In the genomic region with DNA sequence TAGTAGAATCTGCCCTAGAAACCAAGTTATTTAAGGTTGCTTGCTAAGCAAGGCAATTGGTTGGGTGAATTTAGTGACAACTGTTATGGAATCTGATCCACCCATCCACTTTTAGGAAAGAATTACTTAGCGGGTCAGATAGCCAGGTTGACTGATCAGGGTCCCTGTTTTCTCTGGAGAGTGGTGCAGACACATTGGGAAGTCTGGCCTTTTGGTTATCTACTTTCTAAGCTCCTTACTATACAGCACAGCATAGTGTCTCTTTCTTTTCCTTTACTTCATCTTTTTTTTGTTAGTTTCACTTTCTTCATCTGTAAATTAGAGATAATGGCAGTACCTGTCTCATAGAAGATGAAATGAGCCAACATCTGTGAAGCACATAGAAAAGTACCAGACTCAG, we compare ENCODE assay signal across 10 cellular contexts. TPM values are rescaled to one million over a fixed set of nuclear protein-coding genes. Genes with fewer than 3 reads are reported as not detected.
A peak's percentile ranks its signal among the peaks of the same experiment; 100 is the strongest.
DNase-seq lines count a peak whose midpoint lies in the region; ATAC-seq, FAIRE-seq and TF ChIP-seq lines count a peak whose summit lies in the region.
"Had no signal": no experiment of that assay in that cellular context is flagged by ENCODE, and none has a peak within 500 bp of the region (broad histone marks: within the 10 kb centered on the region; RNA-seq: fewer than 3 reads in every experiment).

No MANE protein-coding gene starts in this region.

- ATAC-seq in lung (ENCODE audit: insufficient read depth, low FRiP score) (no peak), GM19467 (IDR thresholded peaks at IDR 0.05; ENCODE audit: unreplicated experiment) (no peak)

- H3K36me3 ChIP-seq in astrocyte (ENCODE audit: insufficient read depth, low read length) (no peaks in the 10 kb centered on the region), lung (ENCODE audit: control insufficient read depth in 2 of 2, insufficient read depth in 2 of 2, low read length in 2 of 2) (peaks cover 6 to 7% of the 10 kb centered on the region in 2 donors), tibial artery (peaks cover 0 to 23% (median 6%) of the 10 kb centered on the region in 3 donors), WERI-Rb-1 (no peaks in the 10 kb centered on the region; the same call in 1 of the 2 replicates)

- no peak for DNase-seq in activated CD4-positive, alpha-beta memory T cell treated with anti-CD3 and anti-CD28 coated beads for 36 hours
- no peak for DNase-seq in activated CD4-positive, alpha-beta memory T cell treated with anti-CD3 and anti-CD28 coated beads, Interleukin-2, amount 10 ng/mL, durations not matched to agents 7 days and 5 days
- peak; percentile 25 for DNase-seq in astrocyte (ENCODE audit: low read depth)
- DNase-seq in lung (ENCODE audit: low spot score) = no peak
- DNase-seq in tibial artery = no peak
- DNase-seq in RPMI8226 = no peak
- DNase-seq in WERI-Rb-1 = no peak
- DNase-seq: glutamatergic neuron, SW 1271 had no signal

- H3K4me2 ChIP-seq in astrocyte (ENCODE audit: low read length) = peak overlapping the region; percentile 74

- intact Hi-C loops in activated CD4-positive, alpha-beta memory T cell treated with anti-CD3 and anti-CD28 coated beads for 36 hours (cut with micrococcal nuclease) = loop anchor here (10.0 kb wide), 1 partner anchor 695 kb away; no protein-coding TSS in a partner anchor
- intact Hi-C loops in tibial artery (cut with DNase I; ENCODE audit: low total_unique reads) = no loop called here

- TF ChIP-seq CTCF in astrocyte (IDR thresholded peaks at IDR 0.05; ENCODE audit: insufficient read depth, low read depth, low read length) = no peak
- TF ChIP-seq CTCF in lung (IDR thresholded peaks at IDR 0.05; ENCODE audit: control extremely low read depth, extremely low read depth) = no peak
- no peak for TF ChIP-seq CTCF in tibial artery (IDR thresholded peaks at IDR 0.05)
- no peak for TF ChIP-seq CTCF in WERI-Rb-1 (IDR thresholded peaks at IDR 0.05; ENCODE audit: low read depth, low read length)

- CTCF ChIA-PET in activated CD4-positive, alpha-beta memory T cell treated with anti-CD3 and anti-CD28 coated beads for 36 hours (lab: Charles Lee) = interaction anchor here (1.1 kb wide), 2 partner anchors 60 kb away, joined by 3 to 4 read pairs; no protein-coding TSS in a partner anchor
- CTCF ChIA-PET in activated CD4-positive, alpha-beta memory T cell treated with anti-CD3 and anti-CD28 coated beads, Interleukin-2, amount 10 ng/mL, durations not matched to agents 7 days and 5 days (lab: Charles Lee) = interaction anchor here (1.1 kb wide), 1 partner anchor 14 kb away, joined by 3 read pairs; no protein-coding TSS in a partner anchor

- no peaks in the 10 kb centered on the region for H4K20me1 ChIP-seq in astrocyte (ENCODE audit: insufficient read depth, low read length)

- H3K4me1 ChIP-seq in astrocyte (ENCODE audit: insufficient read depth, low read length) = peaks cover 24% of the 10 kb centered on the region
- peaks cover 3 to 30% of the 10 kb centered on the region in 2 donors for H3K4me1 ChIP-seq in lung (ENCODE audit: control insufficient read depth in 2 of 2, insufficient read depth in 2 of 2, low read length in 2 of 2)
- peaks cover 0 to 22% (median 11%) of the 10 kb centered on the region in 4 donors for H3K4me1 ChIP-seq in tibial artery

- peaks cover 64% of the 10 kb centered on the region for H3K4me1 Mint-ChIP-seq in activated CD4-positive, alpha-beta memory T cell treated with anti-CD3 and anti-CD28 coated beads for 36 hours (ENCODE audit: low read depth)
- H3K4me1 Mint-ChIP-seq in activated CD4-positive, alpha-beta memory T cell treated with anti-CD3 and anti-CD28 coated beads, Interleukin-2, amount 10 ng/mL, durations not matched to agents 7 days and 5 days = peaks cover 42% of the 10 kb centered on the region
- peaks cover 13% of the 10 kb centered on the region for H3K4me1 Mint-ChIP-seq in astrocyte (ENCODE audit: low read depth, unreplicated experiment)

- no peaks in the 10 kb centered on the region for H3K27me3 Mint-ChIP-seq in activated CD4-positive, alpha-beta memory T cell treated with anti-CD3 and anti-CD28 coated beads for 36 hours
- H3K27me3 Mint-ChIP-seq in activated CD4-positive, alpha-beta memory T cell treated with anti-CD3 and anti-CD28 coated beads, Interleukin-2, amount 10 ng/mL, durations not matched to agents 7 days and 5 days = no peaks in the 10 kb centered on the region
- no peaks in the 10 kb centered on the region for H3K27me3 Mint-ChIP-seq in astrocyte (ENCODE audit: low read depth, unreplicated experiment)

- H3K4me3 Mint-ChIP-seq in activated CD4-positive, alpha-beta memory T cell treated with anti-CD3 and anti-CD28 coated beads for 36 hours = peak overlapping the region; percentile 2
- H3K4me3 Mint-ChIP-seq in activated CD4-positive, alpha-beta memory T cell treated with anti-CD3 and anti-CD28 coated beads, Interleukin-2, amount 10 ng/mL, durations not matched to agents 7 days and 5 days = no peak overlapping the region
- no peak overlapping the region for H3K4me3 Mint-ChIP-seq in astrocyte (ENCODE audit: unreplicated experiment)

- H3K9me3 ChIP-seq in astrocyte (ENCODE audit: insufficient read depth, low read depth, low read length) (no peaks in the 10 kb centered on the region), lung (ENCODE audit: control insufficient read depth in 2 of 2, insufficient read depth in 1 of 2, low read length in 1 of 2) (no peaks in the 10 kb centered on the region), tibial artery (no peaks in the 10 kb centered on the region), WERI-Rb-1 (ENCODE audit: severe bottlenecking) (no peaks in the 10 kb centered on the region)

- no peaks in the 10 kb centered on the region for H3K79me2 ChIP-seq in astrocyte (ENCODE audit: insufficient read depth, low read length)

- H3K9ac ChIP-seq in astrocyte (ENCODE audit: low read length) = peak overlapping the region; percentile 74

- H3K27me3 ChIP-seq in astrocyte (ENCODE audit: insufficient read depth, low read length) (no peaks in the 10 kb centered on the region), lung (ENCODE audit: control insufficient read depth, insufficient read depth) (no peaks in the 10 kb centered on the region), tibial artery (no peaks in the 10 kb centered on the region), WERI-Rb-1 (ENCODE audit: insufficient read depth, low read depth, severe bottlenecking) (no peaks in the 10 kb centered on the region)

- no peak overlapping the region for H3K27ac Mint-ChIP-seq in activated CD4-positive, alpha-beta memory T cell treated with anti-CD3 and anti-CD28 coated beads for 36 hours
- H3K27ac Mint-ChIP-seq in activated CD4-positive, alpha-beta memory T cell treated with anti-CD3 and anti-CD28 coated beads, Interleukin-2, amount 10 ng/mL, durations not matched to agents 7 days and 5 days = no peak overlapping the region
- H3K27ac Mint-ChIP-seq in astrocyte (ENCODE audit: unreplicated experiment) = peak overlapping the region; percentile 88

- H3K36me3 Mint-ChIP-seq in activated CD4-positive, alpha-beta memory T cell treated with anti-CD3 and anti-CD28 coated beads for 36 hours = peaks cover 21% of the 10 kb centered on the region
- peaks cover 47% of the 10 kb centered on the region for H3K36me3 Mint-ChIP-seq in activated CD4-positive, alpha-beta memory T cell treated with anti-CD3 and anti-CD28 coated beads, Interleukin-2, amount 10 ng/mL, durations not matched to agents 7 days and 5 days (ENCODE audit: low read depth)
- peaks cover 2% of the 10 kb centered on the region for H3K36me3 Mint-ChIP-seq in astrocyte (ENCODE audit: low read depth, unreplicated experiment)

- FAIRE-seq in astrocyte (lab: Jason Lieb, UNC) = peak; percentile 39

- H3K4me3 ChIP-seq in astrocyte (ENCODE audit: insufficient read depth, low read depth, low read length) = no peak overlapping the region
- H3K4me3 ChIP-seq in lung = no peak overlapping the region
- H3K4me3 ChIP-seq in tibial artery = peak overlapping the region; percentile 5 to 25
- H3K4me3 ChIP-seq in WERI-Rb-1 (ENCODE audit: low read depth, low read length) = no peak overlapping the region

- WGBS in lung, 2 donors = 58 to 72% methylated on average over 1 of the region's 1 CpG

- no peaks in the 10 kb centered on the region for H3K9me3 Mint-ChIP-seq in activated CD4-positive, alpha-beta memory T cell treated with anti-CD3 and anti-CD28 coated beads for 36 hours
- no peaks in the 10 kb centered on the region for H3K9me3 Mint-ChIP-seq in activated CD4-positive, alpha-beta memory T cell treated with anti-CD3 and anti-CD28 coated beads, Interleukin-2, amount 10 ng/mL, durations not matched to agents 7 days and 5 days
- no peaks in the 10 kb centered on the region for H3K9me3 Mint-ChIP-seq in astrocyte (ENCODE audit: unreplicated experiment)

- no peak overlapping the region for H2AFZ ChIP-seq in astrocyte (ENCODE audit: low read depth, low read length)

- POLR2A ChIA-PET in activated CD4-positive, alpha-beta memory T cell treated with anti-CD3 and anti-CD28 coated beads for 36 hours (lab: Charles Lee) = no interaction called here
- POLR2A ChIA-PET in activated CD4-positive, alpha-beta memory T cell treated with anti-CD3 and anti-CD28 coated beads, Interleukin-2, amount 10 ng/mL, durations not matched to agents 7 days and 5 days (lab: Charles Lee) = interaction anchor here (4.6 kb wide), 1 partner anchor 13 kb away, joined by 36 read pairs; no protein-coding TSS in a partner anchor

- H3K27ac ChIP-seq in astrocyte (ENCODE audit: low read depth, low read length) = peak overlapping the region; percentile 96
- peak overlapping the region; percentile 59 to 66 for H3K27ac ChIP-seq in lung (ENCODE audit: low read depth in 1 of 2, low read length in 1 of 2)
- H3K27ac ChIP-seq in tibial artery = peak overlapping the region; percentile 49 to 63
- no peak overlapping the region for H3K27ac ChIP-seq in WERI-Rb-1

RNA-seq across cellular contexts. Expression of a gene that starts 7.4 kb away (rescaled TPM):
- total RNA-seq in activated CD4-positive, alpha-beta memory T cell treated with anti-CD3 and anti-CD28 coated beads for 36 hours = 10 to 100 TPM; 29.0 to 30.2 TPM
- 10 to 100 TPM; 36.9 to 41.9 TPM for total RNA-seq in activated CD4-positive, alpha-beta memory T cell treated with anti-CD3 and anti-CD28 coated beads, Interleukin-2, amount 10 ng/mL, durations not matched to agents 7 days and 5 days
- 8.5 and 9.3 TPM in 2 replicates for total RNA-seq in astrocyte
- total RNA-seq in lung = 10 to 100 TPM; 34.3 to 48.0 TPM
- 10 to 100 TPM in 1 of 2 donors, 1 to 10 TPM in 1; 6.2 to 15.5 TPM for polyA plus RNA-seq in lung

Comparison
In these comparisons a context has a peak if more than half of its experiments do, and no peak if none do; other contexts are left out.
1. H3K4me3 ChIP-seq: peak in tibial artery (2 of 2); none in astrocyte (single experiment), lung (single experiment) and WERI-Rb-1 (single experiment).